Comparison of ENCODE assay signal across 1 cellular context in the genomic region with DNA sequence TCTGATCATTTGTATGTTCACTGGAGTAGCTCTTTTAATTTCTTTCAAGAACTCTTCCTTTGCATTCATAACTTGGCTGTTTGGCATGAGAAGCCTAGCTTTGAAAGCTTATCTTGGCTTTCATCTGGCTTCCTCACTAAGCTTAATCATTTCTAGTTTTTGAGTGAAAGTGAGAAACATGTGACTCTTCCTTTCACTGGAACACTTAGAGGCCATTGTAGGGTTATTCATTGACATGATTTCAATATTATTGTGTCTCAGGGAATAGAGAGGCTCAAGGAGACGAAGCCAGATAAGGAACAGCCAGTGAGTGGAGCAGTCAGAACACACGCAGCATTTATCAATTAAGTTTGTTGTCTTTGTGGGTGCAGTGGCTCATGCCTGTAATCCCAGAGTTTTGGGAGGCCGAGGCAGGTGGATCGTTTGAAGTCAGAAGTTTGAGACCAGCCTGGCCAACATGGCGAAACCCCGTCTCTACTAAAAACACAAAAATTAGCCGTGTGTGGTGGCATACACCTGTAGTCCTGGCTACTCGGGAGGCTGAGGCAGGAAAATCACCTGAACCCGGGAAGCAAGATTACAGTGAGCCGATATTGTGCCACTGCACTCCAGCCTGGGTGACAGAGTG.
TF ChIP-seq lines count a peak whose summit lies in the region.

No MANE protein-coding gene starts in this region.

TF ChIP-seq in GM12878, 131 proteins besides CTCF, POLR2A, EP300 and RAD21 (continued from another document):
- peak; percentile 34 for TF ChIP-seq MEF2B (IDR thresholded peaks at IDR 0.05; ENCODE audit: partially characterized antibody, poor library complexity, severe bottlenecking)
